In the genomic region with DNA sequence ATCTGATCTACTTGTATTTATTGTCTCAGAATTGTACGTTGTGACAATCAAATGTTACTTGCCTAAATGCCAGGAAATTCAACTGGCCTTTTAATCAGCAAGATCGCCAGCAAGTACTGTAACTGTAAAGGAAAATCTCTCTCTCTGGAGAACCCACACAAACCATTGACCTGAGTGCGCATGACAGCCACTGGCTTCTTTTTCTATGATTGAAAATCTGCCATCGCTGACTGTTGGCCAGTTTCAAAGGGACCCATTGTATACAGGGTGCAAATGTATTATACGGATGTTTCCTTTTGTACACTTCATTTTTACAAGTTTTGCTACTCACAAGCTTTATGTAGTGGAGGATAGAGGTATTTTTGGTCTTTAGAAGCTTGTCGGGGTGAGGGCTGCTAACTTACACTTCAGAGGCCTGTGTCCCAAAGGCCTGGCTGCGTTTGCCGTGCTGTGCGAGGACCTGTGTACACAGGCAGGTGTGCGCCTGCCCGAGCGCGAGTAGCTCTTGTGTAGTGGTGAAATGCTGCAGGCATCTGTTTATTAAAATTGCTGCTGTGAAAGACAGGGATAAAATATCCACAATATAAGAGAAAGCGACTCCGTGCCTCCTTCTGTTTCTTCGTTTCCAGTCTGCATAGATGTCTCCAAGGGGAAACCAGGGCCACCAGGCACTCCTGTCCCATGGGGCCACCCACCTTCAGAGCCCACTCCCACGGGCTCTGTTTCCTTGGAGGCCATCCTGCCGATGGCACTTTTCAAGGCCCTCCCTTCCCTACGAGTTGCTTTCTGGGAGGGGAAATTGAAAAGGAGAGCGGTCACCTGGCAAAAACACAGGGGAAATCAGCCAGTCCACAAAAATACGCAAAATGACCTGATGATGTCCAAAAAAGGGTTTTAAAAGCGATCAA, we compare ENCODE assay signal across 17 cellular contexts. TPM values are rescaled to one million over a fixed set of nuclear protein-coding genes. Genes with fewer than 3 reads are reported as not detected.
A peak's percentile ranks its signal among the peaks of the same experiment; 100 is the strongest.
DNase-seq lines count a peak whose midpoint lies in the region; ATAC-seq lines count a peak whose summit lies in the region.
"Had no signal": no experiment of that assay in that cellular context is flagged by ENCODE, and none has a peak within 500 bp of the region (broad histone marks: within the 10 kb centered on the region; RNA-seq: fewer than 3 reads in every experiment).

No MANE protein-coding gene starts in this region.

- peak; percentile 19 for DNase-seq in DMS53 (lab: John Stamatoyannopoulos, UW)
- no peak for DNase-seq in DMS53 treated with DMSO at 0.1 percent for 48 hours (lab: John Stamatoyannopoulos, UW; ENCODE audit: unreplicated experiment)
- peak; percentile 25 for DNase-seq in NCI-H69 (lab: John Stamatoyannopoulos, UW)
- peak; percentile 89 for DNase-seq in globus pallidus (ENCODE audit: low spot score)
- peak; percentile 89 for DNase-seq in superior temporal gyrus (ENCODE audit: extremely low spot score)
- DNase-seq in occipital lobe (lab: John Stamatoyannopoulos, UW) = no peak
- DNase-seq: activated CD8-positive, alpha-beta memory T cell treated with anti-CD3 and anti-CD28 coated beads, Interleukin-2, amount 50 U/mL, for 48 hours; activated naive CD4-positive, alpha-beta T cell treated with anti-CD3 and anti-CD28 coated beads for 36 hours; BE2C; cortex of kidney; naive B cell; NCI-H1105 treated with DMSO at 0.1 percent for 48 hours; pancreas; stimulated activated CD4-positive, alpha-beta T cell treated with anti-CD3 and anti-CD28 coated beads, Interleukin-4, amount 100 ng/mL, for 4 hours; stimulated activated CD8-positive, alpha-beta memory T cell treated with anti-CD3 and anti-CD28 coated beads, Interleukin-4, amount 100 ng/mL, for 48 hours had no signal

- ATAC-seq in GM21515 (IDR thresholded peaks at IDR 0.05; ENCODE audit: unreplicated experiment) (no peak), HG03139 (IDR thresholded peaks at IDR 0.05; ENCODE audit: unreplicated experiment) (no peak)

RNA-seq across cellular contexts. Expression of a gene that starts 25.3 kb away (rescaled TPM):
- 23.1 TPM for total RNA-seq in occipital lobe

Comparison
In these comparisons a context has a peak if more than half of its experiments do, and no peak if none do; other contexts are left out.
1. DNase-seq: peak in DMS53 (single experiment), NCI-H69 (single experiment), globus pallidus (single experiment) and superior temporal gyrus (single experiment); none in DMS53 treated with DMSO at 0.1 percent for 48 hours (single experiment) and occipital lobe (single experiment).